8 cellular contexts compared by ENCODE assay signal in genomic region chrX:29662759-29663503, GRCh38.
DNase-seq lines count a peak whose midpoint lies in the region; ATAC-seq and TF ChIP-seq lines count a peak whose summit lies in the region.

No MANE protein-coding gene starts in this region.

- H3F3A ChIP-seq in MM.1S (ENCODE audit: insufficient read depth, low read length), result no peaks in the 10 kb centered on the region

- no peaks in the 10 kb centered on the region for H3K36me3 ChIP-seq in MM.1S (replicated peaks; ENCODE audit: insufficient read depth, low read length)

- H3K4me2 ChIP-seq in MM.1S (ENCODE audit: low read depth, low read length), result no peak overlapping the region

- H3K9ac ChIP-seq in MM.1S (ENCODE audit: low read length), result no peak overlapping the region

- no peaks in the 10 kb centered on the region for H3K27me3 Mint-ChIP-seq in activated naive CD4-positive, alpha-beta T cell treated with anti-CD3 and anti-CD28 coated beads for 36 hours (ENCODE audit: low read depth)

- no peaks in the 10 kb centered on the region for H3K4me1 ChIP-seq in MM.1S (ENCODE audit: low read length)

- H3K9me2 ChIP-seq in MM.1S (replicated peaks; ENCODE audit: insufficient read depth, low read length), result no peaks in the 10 kb centered on the region

- H2AFZ ChIP-seq in MM.1S (ENCODE audit: low read length), result no peak overlapping the region

- H3K4me3 ChIP-seq in GM12864 (ENCODE audit: low read depth, low read length) (no peak overlapping the region), MM.1S (ENCODE audit: low read length) (no peak overlapping the region)

- no peaks in the 10 kb centered on the region for H3K9me3 Mint-ChIP-seq in activated naive CD4-positive, alpha-beta T cell treated with anti-CD3 and anti-CD28 coated beads for 36 hours

- no peaks in the 10 kb centered on the region for H3K9me3 ChIP-seq in MM.1S (replicated peaks; ENCODE audit: insufficient read depth, low read length)

- in situ Hi-C loops in SK-MEL-5 (cut with HindIII; ENCODE audit: low pct_unique_long_range_greater_than_20kb, low sequenced_read_pairs), result no loop called here

- CTCF ChIA-PET in activated naive CD4-positive, alpha-beta T cell treated with anti-CD3 and anti-CD28 coated beads for 36 hours (lab: Charles Lee), result no interaction called here

- TF ChIP-seq CTCF in GM12864 (IDR thresholded peaks at IDR 0.05; ENCODE audit: low read depth, low read length, missing control alignments) (no peak), MM.1S (IDR thresholded peaks at IDR 0.05; ENCODE audit: low read length) (no peak)

- H3K79me2 ChIP-seq in MM.1S (ENCODE audit: low read length), result no peaks in the 10 kb centered on the region

- H3K36me3 Mint-ChIP-seq in activated naive CD4-positive, alpha-beta T cell treated with anti-CD3 and anti-CD28 coated beads for 36 hours (ENCODE audit: low read depth), result no peaks in the 10 kb centered on the region

- intact Hi-C loops in activated naive CD4-positive, alpha-beta T cell treated with anti-CD3 and anti-CD28 coated beads for 36 hours (cut with micrococcal nuclease), result no loop called here

- DNase-seq in GM12864 (ENCODE audit: low read depth) (peak; percentile 2), SK-MEL-5 (ENCODE audit: low read depth, low spot score) (peak; percentile 94), kidney glomerular epithelial cell (lab: John Stamatoyannopoulos, UW) (peak; percentile 84), COR-L47 (lab: John Stamatoyannopoulos, UW) (no peak), NCI-H510A (lab: John Stamatoyannopoulos, UW) (no peak), MM.1S (no peak)
- DNase-seq in activated naive CD4-positive, alpha-beta T cell treated with anti-CD3 and anti-CD28 coated beads for 36 hours, result no peak

- H4K20me1 ChIP-seq in MM.1S (ENCODE audit: insufficient read depth, low read length), result no peaks in the 10 kb centered on the region

- H3K27me3 ChIP-seq in MM.1S (replicated peaks; ENCODE audit: insufficient read depth, low read length), result no peaks in the 10 kb centered on the region

- peak; percentile 91 for ATAC-seq in HG02870 (IDR thresholded peaks at IDR 0.05; ENCODE audit: unreplicated experiment)

- H3K4me3 Mint-ChIP-seq in activated naive CD4-positive, alpha-beta T cell treated with anti-CD3 and anti-CD28 coated beads for 36 hours, result no peak overlapping the region

- no peaks in the 10 kb centered on the region for H3K4me1 Mint-ChIP-seq in activated naive CD4-positive, alpha-beta T cell treated with anti-CD3 and anti-CD28 coated beads for 36 hours (ENCODE audit: low read depth)

- H3K27ac ChIP-seq in MM.1S (ENCODE audit: low read length), result no peak overlapping the region

- H3K27ac Mint-ChIP-seq in activated naive CD4-positive, alpha-beta T cell treated with anti-CD3 and anti-CD28 coated beads for 36 hours, result no peak overlapping the region

Comparison
In these comparisons a context has a peak if more than half of its experiments do, and no peak if none do; other contexts are left out.
1. DNase-seq: peak in GM12864 (single experiment), SK-MEL-5 (single experiment) and kidney glomerular epithelial cell (single experiment); none in activated naive CD4-positive, alpha-beta T cell treated with anti-CD3 and anti-CD28 coated beads for 36 hours (single experiment), COR-L47 (single experiment), NCI-H510A (single experiment) and MM.1S (single experiment).